Comparison of ENCODE assay signal across 13 cellular contexts in genomic region chr6:157912326-157912725, GRCh38.
DNase-seq lines count a peak whose midpoint lies in the region; ATAC-seq and TF ChIP-seq lines count a peak whose summit lies in the region.
"Had no signal": no experiment of that assay in that cellular context is flagged by ENCODE, and none has a peak within 500 bp of the region (broad histone marks: within the 10 kb centered on the region; RNA-seq: fewer than 3 reads in every experiment).

No MANE protein-coding gene starts in this region.

- no peak overlapping the region for H3K9ac ChIP-seq in MM.1S (ENCODE audit: low read length)

- H3K9me3 ChIP-seq in MM.1S (replicated peaks; ENCODE audit: insufficient read depth, low read length) (no peaks in the 10 kb centered on the region), adrenal gland (replicated peaks in 1 of 3) (no peaks in the 10 kb centered on the region)
- H3K9me3 ChIP-seq: colonic mucosa had no signal

- intact Hi-C loops in dorsolateral prefrontal cortex (cut with DNase I): loop anchor here in 1 of 2 donors (5.0 kb wide), 1 partner anchor 35 kb away; no protein-coding TSS in a partner anchor
- intact Hi-C loops in adrenal gland (cut with DNase I): no loop called here

- H3K27me3 ChIP-seq in dorsolateral prefrontal cortex (no peaks in the 10 kb centered on the region), MM.1S (replicated peaks; ENCODE audit: insufficient read depth, low read length) (no peaks in the 10 kb centered on the region), adrenal gland (no peaks in the 10 kb centered on the region)
- H3K27me3 ChIP-seq: colonic mucosa had no signal

- H3K27ac ChIP-seq in dorsolateral prefrontal cortex (peak overlapping the region in 58 of 59 donors; percentile 24 to 94 (median 87)), MM.1S (ENCODE audit: low read length) (no peak overlapping the region), adrenal gland (no peak overlapping the region)
- H3K27ac ChIP-seq: colonic mucosa had no signal

- peak in 10 of 56 donors; percentile 5 to 36 (median 18) for TF ChIP-seq CTCF in dorsolateral prefrontal cortex (IDR thresholded peaks at IDR 0.05 in 54 of 56, conservative IDR thresholded peaks at IDR 0.05 in 2 of 56; ENCODE audit: low read depth in 1 of 56, partially characterized antibody in 56 of 56)
- TF ChIP-seq CTCF in MM.1S (IDR thresholded peaks at IDR 0.05; ENCODE audit: low read length): no peak
- no peak for TF ChIP-seq CTCF in adrenal gland (IDR thresholded peaks at IDR 0.05)

- no peaks in the 10 kb centered on the region for H3K79me2 ChIP-seq in MM.1S (ENCODE audit: low read length)

- H3K4me2 ChIP-seq in MM.1S (ENCODE audit: low read depth, low read length): no peak overlapping the region

- 54 to 63% (median 59%) methylated on average over 6 of the region's 6 CpGs for WGBS in adrenal gland, 4 donors

- no peaks in the 10 kb centered on the region for H3K9me2 ChIP-seq in MM.1S (replicated peaks; ENCODE audit: insufficient read depth, low read length)

- no peaks in the 10 kb centered on the region for H3K27me3 Mint-ChIP-seq in stimulated activated naive B cell treated with anti-CD40 and anti-IgM and Interleukin-4, amounts not matched to agents 10 μg/mL and 1 μg/mL and 100 μg/mL, for 72 hours

- H3K27ac Mint-ChIP-seq in stimulated activated naive B cell treated with anti-CD40 and anti-IgM and Interleukin-4, amounts not matched to agents 10 μg/mL and 1 μg/mL and 100 μg/mL, for 72 hours: no peak overlapping the region

- H3F3A ChIP-seq in MM.1S (ENCODE audit: insufficient read depth, low read length): no peaks in the 10 kb centered on the region

- no peaks in the 10 kb centered on the region for H3K4me1 ChIP-seq in MM.1S (ENCODE audit: low read length)
- H3K4me1 ChIP-seq in adrenal gland (replicated peaks in 1 of 2): no peaks in the 10 kb centered on the region
- H3K4me1 ChIP-seq: colonic mucosa had no signal

- no peaks in the 10 kb centered on the region for H3K36me3 ChIP-seq in MM.1S (replicated peaks; ENCODE audit: insufficient read depth, low read length)
- H3K36me3 ChIP-seq in adrenal gland (replicated peaks in 1 of 2): peaks cover 0 to 26% of the 10 kb centered on the region in 2 donors

- H3K4me1 Mint-ChIP-seq in stimulated activated naive B cell treated with anti-CD40 and anti-IgM and Interleukin-4, amounts not matched to agents 10 μg/mL and 1 μg/mL and 100 μg/mL, for 72 hours: peaks cover 24 to 45% of the 10 kb centered on the region in 2 donors

- no peaks in the 10 kb centered on the region for H4K20me1 ChIP-seq in MM.1S (ENCODE audit: insufficient read depth, low read length)

- H2AFZ ChIP-seq in MM.1S (ENCODE audit: low read length): no peak overlapping the region

- no peak overlapping the region for H3K4me3 Mint-ChIP-seq in stimulated activated naive B cell treated with anti-CD40 and anti-IgM and Interleukin-4, amounts not matched to agents 10 μg/mL and 1 μg/mL and 100 μg/mL, for 72 hours

- ATAC-seq in stimulated activated naive B cell treated with anti-CD40 and anti-IgM and Interleukin-4, amounts not matched to agents 10 μg/mL and 1 μg/mL and 100 μg/mL, for 72 hours (replicated peaks): no peak
- ATAC-seq in HG03442 (IDR thresholded peaks at IDR 0.05; ENCODE audit: unreplicated experiment): no peak
- ATAC-seq: left ventricle myocardium superior had no signal

- H3K4me3 ChIP-seq in dorsolateral prefrontal cortex (peak overlapping the region in 9 of 59 donors; percentile 1 to 34 (median 3)), MM.1S (ENCODE audit: low read length) (no peak overlapping the region), adrenal gland (no peak overlapping the region)
- H3K4me3 ChIP-seq: colonic mucosa had no signal

- peaks cover 0 to 2% of the 10 kb centered on the region in 2 donors for H3K9me3 Mint-ChIP-seq in stimulated activated naive B cell treated with anti-CD40 and anti-IgM and Interleukin-4, amounts not matched to agents 10 μg/mL and 1 μg/mL and 100 μg/mL, for 72 hours

- peaks cover 51 to 72% of the 10 kb centered on the region in 2 donors for H3K36me3 Mint-ChIP-seq in stimulated activated naive B cell treated with anti-CD40 and anti-IgM and Interleukin-4, amounts not matched to agents 10 μg/mL and 1 μg/mL and 100 μg/mL, for 72 hours

- TF ChIP-seq POLR2A in adrenal gland (IDR thresholded peaks at IDR 0.05): no peak

- DNase-seq in AG20443 (ENCODE audit: low spot score) (peak; percentile 90), NCI-H524 treated with DMSO at 0.1 percent for 48 hours (lab: John Stamatoyannopoulos, UW) (peak; percentile 34), dorsolateral prefrontal cortex (peak in 6 of 10 donors; percentile 18 to 63 (median 48)), myocyte (ENCODE audit: low read depth) (peak; percentile 70), MM.1S (no peak), adrenal gland (no peak)
- no peak for DNase-seq in stimulated activated naive B cell treated with anti-CD40 and anti-IgM and Interleukin-4, amounts not matched to agents 10 μg/mL and 1 μg/mL and 100 μg/mL, for 72 hours
- DNase-seq: activated CD4-positive, alpha-beta T cell treated with anti-CD3 and anti-CD28 coated beads, Interleukin-2, amount 50 U/mL, for 4 hours; colonic mucosa; Kasumi-1; left ventricle myocardium superior; stimulated activated CD4-positive, alpha-beta T cell treated with anti-CD3 and anti-CD28 coated beads, Interleukin-2, amount 100 ng/mL, for 24 hours had no signal

Comparison
In these comparisons a context has a peak if more than half of its experiments do, and no peak if none do; other contexts are left out.
1. DNase-seq: peak in AG20443 (single experiment), NCI-H524 treated with DMSO at 0.1 percent for 48 hours (single experiment), dorsolateral prefrontal cortex (6 of 10) and myocyte (single experiment); none in stimulated activated naive B cell treated with anti-CD40 and anti-IgM and Interleukin-4, amounts not matched to agents 10 μg/mL and 1 μg/mL and 100 μg/mL, for 72 hours (single experiment), MM.1S (single experiment) and adrenal gland (0 of 7).
2. H3K27ac ChIP-seq: peak in dorsolateral prefrontal cortex (58 of 59); none in MM.1S (single experiment) and adrenal gland (0 of 5).